Comparison of ENCODE assay signal across 9 cellular contexts in genomic region chr19:44401787-44402115, GRCh38. TPM values are rescaled to one million over a fixed set of nuclear protein-coding genes. Genes with fewer than 3 reads are reported as not detected.
DNase-seq lines count a peak whose midpoint lies in the region; ATAC-seq and TF ChIP-seq lines count a peak whose summit lies in the region.
"Had no signal": no experiment of that assay in that cellular context is flagged by ENCODE, and none has a peak within 500 bp of the region (broad histone marks: within the 10 kb centered on the region; RNA-seq: fewer than 3 reads in every experiment).

No MANE protein-coding gene starts in this region.

- H3K27me3 ChIP-seq in BJ (ENCODE audit: control insufficient read depth, insufficient read depth, low read length) (no peaks in the 10 kb centered on the region), Panc1 (ENCODE audit: control insufficient read depth, insufficient read depth, low read length) (no peaks in the 10 kb centered on the region), neutrophil (no peaks in the 10 kb centered on the region)

- no peak for ATAC-seq in Panc1
- no peak for ATAC-seq in HG03521 (IDR thresholded peaks at IDR 0.05; ENCODE audit: unreplicated experiment)

- in situ Hi-C loops in Panc1 (cut with HindIII; ENCODE audit: low pct_unique_long_range_greater_than_20kb, low sequenced_read_pairs): no loop called here

- H3K9me3 ChIP-seq in Panc1 (ENCODE audit: control insufficient read depth, insufficient read depth, low read depth, low read length): no peaks in the 10 kb centered on the region
- H3K9me3 ChIP-seq in neutrophil: peaks cover 21% of the 10 kb centered on the region

- CTCF ChIA-PET in BJ (lab: Yijun Ruan, JAX) (no interaction called here), Panc1 (lab: Charles Lee) (no interaction called here)

- H3K36me3 ChIP-seq in BJ (ENCODE audit: control insufficient read depth, insufficient read depth, low read length): no peaks in the 10 kb centered on the region
- no peaks in the 10 kb centered on the region for H3K36me3 ChIP-seq in Panc1 (ENCODE audit: control insufficient read depth, insufficient read depth, low read length)
- no peaks in the 10 kb centered on the region for H3K36me3 ChIP-seq in neutrophil

- TF ChIP-seq CTCF in BJ (IDR thresholded peaks at IDR 0.05; ENCODE audit: insufficient read depth, low read depth, low read length) (no peak), Panc1 (IDR thresholded peaks at IDR 0.05) (no peak), epithelial cell of proximal tubule (conservative IDR thresholded peaks at IDR 0.05; ENCODE audit: low read depth, low read length) (no peak), neutrophil (IDR thresholded peaks at IDR 0.05) (no peak)

- H3K4me3 ChIP-seq in BJ (ENCODE audit: low read depth, low read length): peak overlapping the region; percentile 63
- peak overlapping the region; percentile 67 to 78 for H3K4me3 ChIP-seq in Panc1 (ENCODE audit: low read depth in 2 of 2, low read length in 2 of 2)
- peak overlapping the region; percentile 88 for H3K4me3 ChIP-seq in epithelial cell of proximal tubule (ENCODE audit: low read depth, low read length)
- peak overlapping the region; percentile 42 to 60 for H3K4me3 ChIP-seq in neutrophil (ENCODE audit: low read depth in 1 of 2, low read length in 1 of 2)

- H3K27ac ChIP-seq in Panc1 (ENCODE audit: low read length): peak overlapping the region; percentile 83
- H3K27ac ChIP-seq in neutrophil: no peak overlapping the region

- POLR2A ChIA-PET in BJ (lab: Charles Lee): no interaction called here
- POLR2A ChIA-PET in Panc1 (lab: Charles Lee): no interaction called here

- BruUV-seq in Panc1 (replicated peaks; lab: Mats Ljungman, UMichigan): no TSS peak

- H3K4me1 ChIP-seq in Panc1 (ENCODE audit: control insufficient read depth, insufficient read depth, low read length) (no peaks in the 10 kb centered on the region), neutrophil (ENCODE audit: control insufficient read depth in 1 of 2, insufficient read depth in 1 of 2, low read depth in 1 of 2, low read length in 1 of 2) (peaks cover 8 to 10% of the 10 kb centered on the region in 2 experiments)

- intact Hi-C loops in Panc1 (cut with micrococcal nuclease; ENCODE audit: unreplicated experiment): no loop called here

- DNase-seq in BJ (ENCODE audit: low read depth) (no peak), Panc1 (ENCODE audit: low read depth, low spot score) (no peak), epithelial cell of proximal tubule (ENCODE audit: low read depth) (no peak), NCI-H2196 (lab: John Stamatoyannopoulos, UW; ENCODE audit: unreplicated experiment) (no peak), hippocampal formation (lab: John Stamatoyannopoulos, UW) (no peak), SK-N-DZ (ENCODE audit: low spot score) (no peak)
- DNase-seq: NK-92 treated with Interleukin-12 subunit alpha and Interleukin-12 subunit beta, amount 100 ng/mL, for 24 hours had no signal

RNA-seq across cellular contexts. Expression of gene ZNF285, which starts 0.3 kb away (rescaled TPM):
- polyA plus RNA-seq in BJ (2011; rRNA removed): 1.3 and 2.4 TPM in 2 replicates
- 1.0 and 1.4 TPM in 2 replicates for polyA minus RNA-seq in BJ (2011; rRNA and poly(A)+ RNA removed)
- total RNA-seq in Panc1 (2021; ENCODE audit: unreplicated experiment) (1.4 TPM), epithelial cell of proximal tubule (1.5 and 2.7 TPM in 2 replicates)
- 1.1 TPM for polyA plus RNA-seq in Panc1 (2012; ENCODE audit: insufficient read length)
- polyA plus RNA-seq in SK-N-DZ (2014; cell fraction: cytosol; rRNA removed): 7.2 and 11.9 TPM in 2 replicates
- 8.8 and 10.4 TPM in 2 replicates for polyA plus RNA-seq in SK-N-DZ (2014; cell fraction: nucleus; rRNA removed)

RNA-seq across cellular contexts. Expression of gene ZNF112, which starts 45.3 kb away (rescaled TPM):
- polyA plus RNA-seq in BJ (2011; rRNA removed): 1.9 and 4.0 TPM in 2 replicates
- polyA minus RNA-seq in BJ (2011; rRNA and poly(A)+ RNA removed): 2.1 and 2.9 TPM in 2 replicates
- total RNA-seq in Panc1 (2021; ENCODE audit: unreplicated experiment): 4.3 TPM
- polyA plus RNA-seq in Panc1 (2012; ENCODE audit: insufficient read length): 1.2 TPM
- total RNA-seq in epithelial cell of proximal tubule: 2.8 and 3.2 TPM in 2 replicates
- polyA plus RNA-seq in SK-N-DZ (2014; cell fraction: cytosol; rRNA removed): 8.2 and 12.2 TPM in 2 replicates
- 15.9 and 26.2 TPM in 2 replicates for polyA plus RNA-seq in SK-N-DZ (2014; cell fraction: nucleus; rRNA removed)

RNA-seq across cellular contexts. Expression of gene ZNF229, which starts 46.5 kb away (rescaled TPM):
- polyA plus RNA-seq in BJ (2011; rRNA removed): 4.5 and 8.4 TPM in 2 replicates
- 5.1 and 6.0 TPM in 2 replicates for polyA minus RNA-seq in BJ (2011; rRNA and poly(A)+ RNA removed)
- 11.9 TPM for total RNA-seq in Panc1 (2021; ENCODE audit: unreplicated experiment)
- 5.0 TPM for polyA plus RNA-seq in Panc1 (2012; ENCODE audit: insufficient read length)
- 3.1 and 4.8 TPM in 2 replicates for total RNA-seq in epithelial cell of proximal tubule
- 8.8 and 10.6 TPM in 2 replicates for polyA plus RNA-seq in SK-N-DZ (2014; cell fraction: cytosol; rRNA removed)
- polyA plus RNA-seq in SK-N-DZ (2014; cell fraction: nucleus; rRNA removed): 8.2 and 8.8 TPM in 2 replicates
